In genomic region chr19:41505105-41505504, GRCh38 we compare ENCODE assay signal across 11 cellular contexts.
"Had no signal": no experiment of that assay in that cellular context is flagged by ENCODE, and none has a peak within 500 bp of the region (broad histone marks: within the 10 kb centered on the region; RNA-seq: fewer than 3 reads in every experiment).

No MANE protein-coding gene starts in this region.

- H3K9me3 ChIP-seq: HAP-1 had no signal

- H3K4me3 ChIP-seq: GM23248, GM23338, HAP-1 had no signal

- H3K4me3 Mint-ChIP-seq: GM23338, H9, HFFc6 had no signal

- H3K36me3 ChIP-seq: HAP-1 had no signal

- H3K27ac ChIP-seq: GM23248 had no signal

- H3K4me1 Mint-ChIP-seq: GM23338, H9 had no signal

- H3K9me3 Mint-ChIP-seq: HFFc6 had no signal

- H3K9ac ChIP-seq: GM23248 had no signal

- H3K4me2 ChIP-seq: GM23338 had no signal

- H3K27ac Mint-ChIP-seq: GM23338, H9, HFFc6 had no signal

- ATAC-seq: GM23338, HCT116 had no signal

- DNase-seq: GM23248, GOT3, H7, H9, HCEC 1CT, HFFc6 had no signal

- H2AFZ ChIP-seq: GM23248, GM23338 had no signal

- H3K4me1 ChIP-seq: HAP-1 had no signal

- FAIRE-seq: H1, H54 had no signal
